Comparison of ENCODE assay signal across 20 cellular contexts in the genomic region with DNA sequence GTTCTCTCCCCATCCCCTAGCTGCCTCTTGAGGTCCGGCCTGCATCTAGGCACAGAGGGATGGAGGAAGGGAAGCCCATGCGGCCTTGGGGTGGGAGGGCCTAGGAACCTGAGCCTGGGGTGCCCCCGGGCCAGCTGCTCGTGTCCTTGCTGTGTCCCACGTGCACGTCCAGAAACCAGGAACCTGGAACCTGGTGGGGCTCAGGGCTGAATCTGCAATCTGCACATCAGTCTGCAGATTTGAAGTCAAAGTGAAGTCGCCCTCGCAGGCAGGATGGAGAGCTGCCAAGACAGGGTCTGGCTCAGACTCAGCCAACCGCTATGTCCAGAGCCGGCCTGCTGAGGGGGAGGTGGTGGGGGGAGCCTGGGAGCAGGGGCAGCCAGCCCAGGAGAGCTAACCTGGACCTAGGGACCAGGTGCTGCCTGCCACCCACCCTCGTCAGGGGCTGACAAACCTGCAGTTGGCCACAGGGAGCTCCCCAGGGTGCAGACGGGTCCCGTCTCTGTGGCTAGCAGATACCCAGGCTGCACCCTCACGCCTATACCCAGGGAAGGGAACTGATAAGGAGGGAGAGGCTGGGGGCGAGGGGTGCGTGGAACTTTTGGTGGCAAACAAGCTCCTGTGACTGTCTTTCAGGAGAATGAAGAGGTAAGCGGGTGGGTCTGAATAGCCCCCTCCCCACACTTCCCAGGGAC.
DNase-seq lines count a peak whose midpoint lies in the region; ATAC-seq, FAIRE-seq and TF ChIP-seq lines count a peak whose summit lies in the region.
"Had no signal": no experiment of that assay in that cellular context is flagged by ENCODE, and none has a peak within 500 bp of the region (broad histone marks: within the 10 kb centered on the region; RNA-seq: fewer than 3 reads in every experiment).

No MANE protein-coding gene starts in this region.

- H3K27ac ChIP-seq in SK-N-SH (ENCODE audit: low read depth in 2 of 2, low read length in 1 of 2) (peak overlapping the region in 1 of 2 experiments; percentile 83; a peak in 2 of 4 replicates), thyroid gland (no peak overlapping the region), Peyer's patch (no peak overlapping the region)
- H3K27ac ChIP-seq: hepatocyte, KMS-11 had no signal

- no peaks in the 10 kb centered on the region for H3K27me3 ChIP-seq in SK-N-SH (ENCODE audit: insufficient read depth)
- H3K27me3 ChIP-seq in thyroid gland, result no peaks in the 10 kb centered on the region
- peaks cover 0 to 5% of the 10 kb centered on the region in 2 donors for H3K27me3 ChIP-seq in Peyer's patch
- H3K27me3 ChIP-seq: hepatocyte had no signal

- no peak for ATAC-seq in activated CD4-positive, alpha-beta T cell treated with anti-CD3 and anti-CD28 coated beads for 36 hours
- ATAC-seq in GM18520 (IDR thresholded peaks at IDR 0.05; ENCODE audit: unreplicated experiment), result no peak
- ATAC-seq: left colon, Right ventricle myocardium inferior had no signal

- H3K4me1 ChIP-seq in SK-N-SH (ENCODE audit: control insufficient read depth in 1 of 2, insufficient read depth in 2 of 2, low read depth in 1 of 2, low read length in 1 of 2), result peaks cover 0 to 21% of the 10 kb centered on the region in 2 experiments; a peak in 2 of 4 replicates
- peaks cover 0 to 9% of the 10 kb centered on the region in 2 donors for H3K4me1 ChIP-seq in thyroid gland
- H3K4me1 ChIP-seq in Peyer's patch, result no peaks in the 10 kb centered on the region

- CTCF ChIA-PET in activated CD4-positive, alpha-beta T cell treated with anti-CD3 and anti-CD28 coated beads for 36 hours (lab: Charles Lee), result interaction anchor here (1.1 kb wide), 1 partner anchor 14 kb away, joined by 3 read pairs; no protein-coding TSS in a partner anchor
- CTCF ChIA-PET in SK-N-SH (lab: Yijun Ruan, JAX), result interaction anchor here (1.3 kb wide), 1 partner anchor 11 kb away, joined by 5 read pairs; no protein-coding TSS in a partner anchor

- no peaks in the 10 kb centered on the region for H3K9me2 ChIP-seq in SK-N-SH

- H3K9me3 Mint-ChIP-seq in activated CD4-positive, alpha-beta T cell treated with anti-CD3 and anti-CD28 coated beads for 36 hours (ENCODE audit: low read depth), result no peaks in the 10 kb centered on the region

- H3K27ac Mint-ChIP-seq in activated CD4-positive, alpha-beta T cell treated with anti-CD3 and anti-CD28 coated beads for 36 hours, result no peak overlapping the region

- 35% methylated on average over 13 of the region's 17 CpGs for WGBS in SK-N-SH (ENCODE audit: low lambda C conversion rate)
- WGBS in thyroid gland, 2 donors, result 42 to 49% methylated on average over 12 to 13 of the region's 17 CpGs

- peak in 1 of 2 experiments; percentile 54; a peak in 1 of 4 replicates for TF ChIP-seq EP300 in SK-N-SH (IDR thresholded peaks at IDR 0.05; ENCODE audit: borderline replicate concordance in 1 of 2, low read depth in 1 of 2, low read length in 1 of 2)

- no peak for DNase-seq in activated CD4-positive, alpha-beta T cell treated with anti-CD3 and anti-CD28 coated beads for 36 hours
- DNase-seq in activated CD4-positive, alpha-beta T cell treated with anti-CD3 and anti-CD28 coated beads, Interleukin-2, amount 50 U/mL, for 4 hours, result no peak
- DNase-seq in SK-N-SH, result peak; percentile 86
- DNase-seq in ecto neural progenitor cell (ENCODE audit: low spot score), result peak; percentile 50
- peak; percentile 8 for DNase-seq in thyroid gland
- DNase-seq in frontal cortex (ENCODE audit: low spot score in 2 of 2), result no peak
- DNase-seq in Peyer's patch, result no peak
- DNase-seq: 8988T; activated CD4-positive, alpha-beta T cell treated with anti-CD3 and anti-CD28 coated beads for 4 hours; central memory CD4-positive, alpha-beta T cell; effector memory CD4-positive, alpha-beta T cell; left colon; NCI-H1417; NCI-H2171 treated with DMSO at 0.1 percent for 48 hours; stimulated activated CD4-positive, alpha-beta T cell treated with anti-CD3 and anti-CD28 coated beads, Interleukin-4, amount 100 ng/mL, for 4 hours; trophoblast cell had no signal

- H3K4me1 Mint-ChIP-seq in activated CD4-positive, alpha-beta T cell treated with anti-CD3 and anti-CD28 coated beads for 36 hours, result peaks cover 11% of the 10 kb centered on the region

- no peaks in the 10 kb centered on the region for H3K79me2 ChIP-seq in SK-N-SH (ENCODE audit: insufficient read depth)
- H3K79me2 ChIP-seq: hepatocyte had no signal

- TF ChIP-seq CTCF in SK-N-SH (IDR thresholded peaks at IDR 0.05) (no peak), thyroid gland (IDR thresholded peaks at IDR 0.05) (no peak), Peyer's patch (IDR thresholded peaks at IDR 0.05) (no peak)

- H4K20me1 ChIP-seq in SK-N-SH (ENCODE audit: insufficient read depth), result no peaks in the 10 kb centered on the region

- no peak overlapping the region for H3K9ac ChIP-seq in SK-N-SH
- H3K9ac ChIP-seq: KMS-11 had no signal

- H3K4me3 ChIP-seq in SK-N-SH (ENCODE audit: low read depth in 2 of 2, low read length in 1 of 2), result no peak overlapping the region
- H3K4me3 ChIP-seq in thyroid gland (replicated peaks in 1 of 3), result no peak overlapping the region
- no peak overlapping the region for H3K4me3 ChIP-seq in Peyer's patch
- H3K4me3 ChIP-seq: hepatocyte had no signal

- H3K36me3 ChIP-seq in SK-N-SH (replicated peaks in 1 of 2; ENCODE audit: control insufficient read depth in 1 of 2, insufficient read depth in 2 of 2, low read length in 1 of 2), result no peaks in the 10 kb centered on the region
- no peaks in the 10 kb centered on the region for H3K36me3 ChIP-seq in thyroid gland
- no peaks in the 10 kb centered on the region for H3K36me3 ChIP-seq in Peyer's patch

- POLR2A ChIA-PET in activated CD4-positive, alpha-beta T cell treated with anti-CD3 and anti-CD28 coated beads for 36 hours (lab: Charles Lee), result no interaction called here
- POLR2A ChIA-PET in SK-N-SH (lab: Yijun Ruan, JAX), result no interaction called here

- no peaks in the 10 kb centered on the region for H3K36me3 Mint-ChIP-seq in activated CD4-positive, alpha-beta T cell treated with anti-CD3 and anti-CD28 coated beads for 36 hours (ENCODE audit: low read depth)

- H3K27me3 Mint-ChIP-seq in activated CD4-positive, alpha-beta T cell treated with anti-CD3 and anti-CD28 coated beads for 36 hours, result peaks cover 34% of the 10 kb centered on the region

- peak overlapping the region; percentile 15 for H3K4me3 Mint-ChIP-seq in activated CD4-positive, alpha-beta T cell treated with anti-CD3 and anti-CD28 coated beads for 36 hours

- FAIRE-seq in frontal cortex (lab: Jason Lieb, UNC), result no peak

- H3K4me2 ChIP-seq in SK-N-SH, result no peak overlapping the region
- H3K4me2 ChIP-seq: KMS-11 had no signal

- TF ChIP-seq RAD21 in SK-N-SH (IDR thresholded peaks at IDR 0.05; ENCODE audit: low read length), result no peak

- H3K9me3 ChIP-seq in SK-N-SH (no peaks in the 10 kb centered on the region; the same call in 1 of the 2 replicates), thyroid gland (no peaks in the 10 kb centered on the region), Peyer's patch (peaks cover 0 to 3% (median 0%) of the 10 kb centered on the region in 4 donors)

- intact Hi-C loops in activated CD4-positive, alpha-beta T cell treated with anti-CD3 and anti-CD28 coated beads for 36 hours (cut with DNase I, micrococcal nuclease), result no loop called here
- intact Hi-C loops in thyroid gland (cut with DNase I), result no loop called here

- no peaks in the 10 kb centered on the region for H3F3A ChIP-seq in SK-N-SH (replicated peaks; ENCODE audit: insufficient read depth)

- H2AFZ ChIP-seq in SK-N-SH (ENCODE audit: low read depth), result no peak overlapping the region
- H2AFZ ChIP-seq: hepatocyte had no signal

- TF ChIP-seq POLR2A in thyroid gland (IDR thresholded peaks at IDR 0.05), result no peak
- no peak for TF ChIP-seq POLR2A in Peyer's patch (IDR thresholded peaks at IDR 0.05)

TF ChIP-seq in SK-N-SH, 30 proteins besides CTCF, POLR2A, EP300 and RAD21 (continues in another document):
- no peak for TF ChIP-seq RXRA (IDR thresholded peaks at IDR 0.05; ENCODE audit: borderline replicate concordance, low read depth)
- no peak for TF ChIP-seq FOSL2 (IDR thresholded peaks at IDR 0.05; ENCODE audit: borderline replicate concordance, low read depth)
- no peak for TF ChIP-seq NFIC (IDR thresholded peaks at IDR 0.05; ENCODE audit: borderline replicate concordance)
- TF ChIP-seq ELF1 (IDR thresholded peaks at IDR 0.05), result no peak
- peak; percentile 34; the same call in 1 of the 2 replicates for TF ChIP-seq RCOR1 (IDR thresholded peaks at IDR 0.05; ENCODE audit: low read length)
- no peak for TF ChIP-seq JUND (IDR thresholded peaks at IDR 0.05)
- peak; percentile 87 for TF ChIP-seq MXI1 (IDR thresholded peaks at IDR 0.05; ENCODE audit: low read depth, low read length)
- no peak for TF ChIP-seq POLR2AphosphoS5 (IDR thresholded peaks at IDR 0.05; ENCODE audit: low read depth, low read length)
- TF ChIP-seq, protein P1, sequence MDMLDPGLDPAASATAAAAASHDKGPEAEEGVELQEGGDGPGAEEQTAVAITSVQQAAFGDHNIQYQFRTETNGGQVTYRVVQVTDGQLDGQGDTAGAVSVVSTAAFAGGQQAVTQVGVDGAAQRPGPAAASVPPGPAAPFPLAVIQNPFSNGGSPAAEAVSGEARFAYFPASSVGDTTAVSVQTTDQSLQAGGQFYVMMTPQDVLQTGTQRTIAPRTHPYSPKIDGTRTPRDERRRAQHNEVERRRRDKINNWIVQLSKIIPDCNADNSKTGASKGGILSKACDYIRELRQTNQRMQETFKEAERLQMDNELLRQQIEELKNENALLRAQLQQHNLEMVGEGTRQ (IDR thresholded peaks at IDR 0.05; ENCODE audit: borderline replicate concordance, low read depth, low read length), result no peak
- no peak for TF ChIP-seq TCF12 (IDR thresholded peaks at IDR 0.05)
- TF ChIP-seq MEF2A (IDR thresholded peaks at IDR 0.05; ENCODE audit: borderline replicate concordance, low read depth), result no peak
- no peak for TF ChIP-seq FOXM1 (IDR thresholded peaks at IDR 0.05; ENCODE audit: low read depth)
- TF ChIP-seq CHD2 (IDR thresholded peaks at IDR 0.05; ENCODE audit: low read length, partially characterized antibody), result peak; percentile 74
- no peak for TF ChIP-seq SMC3 (IDR thresholded peaks at IDR 0.05; ENCODE audit: low read depth, low read length)
- TF ChIP-seq, protein P2, sequence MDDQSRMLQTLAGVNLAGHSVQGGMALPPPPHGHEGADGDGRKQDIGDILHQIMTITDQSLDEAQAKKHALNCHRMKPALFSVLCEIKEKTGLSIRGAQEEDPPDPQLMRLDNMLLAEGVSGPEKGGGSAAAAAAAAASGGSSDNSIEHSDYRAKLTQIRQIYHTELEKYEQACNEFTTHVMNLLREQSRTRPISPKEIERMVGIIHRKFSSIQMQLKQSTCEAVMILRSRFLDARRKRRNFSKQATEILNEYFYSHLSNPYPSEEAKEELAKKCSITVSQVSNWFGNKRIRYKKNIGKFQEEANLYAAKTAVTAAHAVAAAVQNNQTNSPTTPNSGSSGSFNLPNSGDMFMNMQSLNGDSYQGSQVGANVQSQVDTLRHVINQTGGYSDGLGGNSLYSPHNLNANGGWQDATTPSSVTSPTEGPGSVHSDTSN (IDR thresholded peaks at IDR 0.05), result no peak
- TF ChIP-seq NRF1 (IDR thresholded peaks at IDR 0.05; ENCODE audit: low read depth, low read length), result no peak
- no peak for TF ChIP-seq YY1 (IDR thresholded peaks at IDR 0.05; ENCODE audit: low read depth)

Comparison
In these comparisons a context has a peak if more than half of its experiments do, and no peak if none do; other contexts are left out.
1. DNase-seq: peak in SK-N-SH (single experiment), ecto neural progenitor cell (single experiment) and thyroid gland (2 of 2); none in activated CD4-positive, alpha-beta T cell treated with anti-CD3 and anti-CD28 coated beads for 36 hours (single experiment), activated CD4-positive, alpha-beta T cell treated with anti-CD3 and anti-CD28 coated beads, Interleukin-2, amount 50 U/mL, for 4 hours (0 of 2), frontal cortex (0 of 2) and Peyer's patch (0 of 3).